ENCODE assay signal across 1 cellular context in the genomic region with DNA sequence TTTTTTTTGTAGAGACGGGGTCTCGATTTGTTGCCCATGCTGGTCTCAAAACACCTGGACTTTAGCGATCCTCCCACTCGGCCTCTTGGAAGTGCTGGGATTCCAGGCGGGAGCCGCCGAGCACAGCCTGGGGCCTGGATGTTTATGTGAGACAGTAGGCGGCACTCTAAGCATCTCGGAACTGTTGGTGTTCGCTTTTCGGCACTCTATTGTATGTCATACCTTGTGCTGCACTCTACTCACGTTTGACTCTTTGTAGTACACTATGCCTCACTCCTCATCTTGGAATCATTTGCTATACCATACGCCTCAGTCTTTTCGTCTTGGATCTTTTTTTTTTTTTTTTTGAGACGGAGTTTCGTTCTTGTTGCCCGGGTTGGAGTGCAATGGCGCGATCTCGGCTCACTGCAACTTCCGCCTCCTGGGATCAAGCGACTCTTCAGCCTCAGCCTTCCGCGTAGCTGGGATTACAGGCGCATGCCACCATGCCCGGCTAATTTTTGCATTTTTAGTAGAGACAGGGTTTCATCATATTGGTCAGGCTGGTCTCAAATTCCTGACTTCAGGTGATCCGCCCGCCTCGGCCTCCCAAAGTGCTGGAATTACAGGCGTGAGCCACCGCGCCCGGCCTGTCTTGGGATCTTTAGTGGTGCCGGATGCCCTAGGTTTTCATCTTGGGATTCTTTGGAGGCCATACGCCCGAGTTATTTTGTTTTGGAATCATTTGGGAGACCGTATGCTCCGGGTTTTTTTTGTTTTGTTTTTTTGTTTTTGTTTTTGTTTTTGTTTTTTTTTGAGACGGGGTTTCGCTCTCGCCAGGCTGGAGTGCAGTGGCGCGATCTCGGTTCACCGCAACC.
TF ChIP-seq lines count a peak whose summit lies in the region.

No MANE protein-coding gene starts in this region.

TF ChIP-seq in GM23338, 12 proteins besides CTCF, POLR2A, EP300 and RAD21:
- TF ChIP-seq, protein P1, sequence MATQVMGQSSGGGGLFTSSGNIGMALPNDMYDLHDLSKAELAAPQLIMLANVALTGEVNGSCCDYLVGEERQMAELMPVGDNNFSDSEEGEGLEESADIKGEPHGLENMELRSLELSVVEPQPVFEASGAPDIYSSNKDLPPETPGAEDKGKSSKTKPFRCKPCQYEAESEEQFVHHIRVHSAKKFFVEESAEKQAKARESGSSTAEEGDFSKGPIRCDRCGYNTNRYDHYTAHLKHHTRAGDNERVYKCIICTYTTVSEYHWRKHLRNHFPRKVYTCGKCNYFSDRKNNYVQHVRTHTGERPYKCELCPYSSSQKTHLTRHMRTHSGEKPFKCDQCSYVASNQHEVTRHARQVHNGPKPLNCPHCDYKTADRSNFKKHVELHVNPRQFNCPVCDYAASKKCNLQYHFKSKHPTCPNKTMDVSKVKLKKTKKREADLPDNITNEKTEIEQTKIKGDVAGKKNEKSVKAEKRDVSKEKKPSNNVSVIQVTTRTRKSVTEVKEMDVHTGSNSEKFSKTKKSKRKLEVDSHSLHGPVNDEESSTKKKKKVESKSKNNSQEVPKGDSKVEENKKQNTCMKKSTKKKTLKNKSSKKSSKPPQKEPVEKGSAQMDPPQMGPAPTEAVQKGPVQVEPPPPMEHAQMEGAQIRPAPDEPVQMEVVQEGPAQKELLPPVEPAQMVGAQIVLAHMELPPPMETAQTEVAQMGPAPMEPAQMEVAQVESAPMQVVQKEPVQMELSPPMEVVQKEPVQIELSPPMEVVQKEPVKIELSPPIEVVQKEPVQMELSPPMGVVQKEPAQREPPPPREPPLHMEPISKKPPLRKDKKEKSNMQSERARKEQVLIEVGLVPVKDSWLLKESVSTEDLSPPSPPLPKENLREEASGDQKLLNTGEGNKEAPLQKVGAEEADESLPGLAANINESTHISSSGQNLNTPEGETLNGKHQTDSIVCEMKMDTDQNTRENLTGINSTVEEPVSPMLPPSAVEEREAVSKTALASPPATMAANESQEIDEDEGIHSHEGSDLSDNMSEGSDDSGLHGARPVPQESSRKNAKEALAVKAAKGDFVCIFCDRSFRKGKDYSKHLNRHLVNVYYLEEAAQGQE (IDR thresholded peaks at IDR 0.05; ENCODE audit: unreplicated experiment): no peak
